14 cellular contexts compared by ENCODE assay signal in the genomic region with DNA sequence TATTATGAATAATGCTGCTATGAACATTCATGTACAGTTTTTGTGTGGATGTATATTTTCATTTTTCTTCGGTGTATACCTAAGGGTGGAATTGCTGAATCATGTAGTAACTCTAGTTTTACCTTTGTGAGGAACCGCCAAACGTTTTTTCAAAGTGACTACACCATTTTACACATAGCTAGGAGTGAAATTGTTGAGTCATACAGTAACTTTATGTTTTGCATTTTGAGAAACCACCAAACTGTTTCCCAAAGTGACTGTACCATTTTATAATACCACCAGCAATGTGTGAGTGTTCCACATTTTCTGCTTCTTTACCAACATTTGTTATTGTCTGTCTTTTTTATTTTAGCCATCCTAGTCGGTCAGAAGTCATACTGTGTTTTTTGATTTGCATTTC. TPM values are rescaled to one million over a fixed set of nuclear protein-coding genes. Genes with fewer than 3 reads are reported as not detected.
A peak's percentile ranks its signal among the peaks of the same experiment; 100 is the strongest.
DNase-seq lines count a peak whose midpoint lies in the region; ATAC-seq and TF ChIP-seq lines count a peak whose summit lies in the region.
"Had no signal": no experiment of that assay in that cellular context is flagged by ENCODE, and none has a peak within 500 bp of the region (broad histone marks: within the 10 kb centered on the region; RNA-seq: fewer than 3 reads in every experiment).

No MANE protein-coding gene starts in this region.

- DNase-seq in GM12865 (ENCODE audit: low read depth) = peak; percentile 52
- no peak for DNase-seq in NCI-H526 treated with DMSO at 0.1 percent for 48 hours (lab: John Stamatoyannopoulos, UW)
- no peak for DNase-seq in CD4-positive, alpha-beta T cell
- no peak for DNase-seq in germinal center (ENCODE audit: low spot score)
- DNase-seq in NCI-H510A (lab: John Stamatoyannopoulos, UW) = no peak
- DNase-seq: cerebellar nuclear complex, ovary, T-cell had no signal

- H3K4me3 Mint-ChIP-seq in CD4-positive, alpha-beta T cell = no peak overlapping the region
- H3K4me3 Mint-ChIP-seq: T-cell, type B pancreatic cell had no signal

- peaks cover 51% of the 10 kb centered on the region for H3K27me3 Mint-ChIP-seq in CD4-positive, alpha-beta T cell

- no peak overlapping the region for H3K4me3 ChIP-seq in GM12865 (ENCODE audit: low read depth, low read length)
- H3K4me3 ChIP-seq: BLaER1, ovary had no signal

- H3K27ac ChIP-seq in CD4-positive, alpha-beta T cell (ENCODE audit: low read depth, low read length) = no peak overlapping the region
- H3K27ac ChIP-seq: BLaER1, ovary had no signal

- ATAC-seq in GM19043 (IDR thresholded peaks at IDR 0.05; ENCODE audit: low read depth, unreplicated experiment) = peak; percentile 79
- ATAC-seq in HG02642 (IDR thresholded peaks at IDR 0.05; ENCODE audit: poor library complexity, unreplicated experiment) = peak; percentile 86
- ATAC-seq in HG03460 (IDR thresholded peaks at IDR 0.05; ENCODE audit: unreplicated experiment) = peak; percentile 89
- ATAC-seq in CD4-positive, alpha-beta T cell (ENCODE audit: poor library complexity) = no peak
- ATAC-seq: left lobe of liver, T-cell had no signal

- CTCF ChIA-PET in CD4-positive, alpha-beta T cell (lab: Charles Lee) = interaction anchor here (0.6 kb wide), 1 partner anchor 1160 kb away, joined by 4 read pairs; no protein-coding TSS in a partner anchor

- H3K9me3 Mint-ChIP-seq in CD4-positive, alpha-beta T cell = no peaks in the 10 kb centered on the region
- H3K9me3 Mint-ChIP-seq: T-cell, type B pancreatic cell had no signal

- TF ChIP-seq CTCF in GM12865 (IDR thresholded peaks at IDR 0.05; ENCODE audit: insufficient read depth, low read depth, low read length, missing control alignments) = no peak
- TF ChIP-seq CTCF in CD4-positive, alpha-beta T cell (IDR thresholded peaks at IDR 0.05) = no peak

- no peak overlapping the region for H3K27ac Mint-ChIP-seq in CD4-positive, alpha-beta T cell
- H3K27ac Mint-ChIP-seq: T-cell, type B pancreatic cell had no signal

- no peaks in the 10 kb centered on the region for H3K4me1 Mint-ChIP-seq in CD4-positive, alpha-beta T cell (ENCODE audit: low read depth)
- H3K4me1 Mint-ChIP-seq: T-cell had no signal

- H3K9me3 ChIP-seq in CD4-positive, alpha-beta T cell (ENCODE audit: control insufficient read depth, low read length) = no peaks in the 10 kb centered on the region
- H3K9me3 ChIP-seq: BLaER1, ovary had no signal

- H3K36me3 Mint-ChIP-seq in CD4-positive, alpha-beta T cell (ENCODE audit: low read depth) = no peaks in the 10 kb centered on the region
- H3K36me3 Mint-ChIP-seq: T-cell, type B pancreatic cell had no signal

- intact Hi-C loops in CD4-positive, alpha-beta T cell (cut with DNase I, micrococcal nuclease) = no loop called here

- POLR2A ChIA-PET in CD4-positive, alpha-beta T cell (lab: Charles Lee) = no interaction called here

- peaks cover 33% of the 10 kb centered on the region for H3K27me3 ChIP-seq in CD4-positive, alpha-beta T cell (ENCODE audit: control insufficient read depth, insufficient read depth, low read length)
- H3K27me3 ChIP-seq: BLaER1, ovary had no signal

RNA-seq across cellular contexts. Expression of gene TPH2, which starts 3.1 kb away (rescaled TPM):
- total RNA-seq in CD4-positive, alpha-beta T cell = not detected
- total RNA-seq: left lobe of liver had no signal
